Comparison of ENCODE assay signal across 26 cellular contexts in the genomic region with DNA sequence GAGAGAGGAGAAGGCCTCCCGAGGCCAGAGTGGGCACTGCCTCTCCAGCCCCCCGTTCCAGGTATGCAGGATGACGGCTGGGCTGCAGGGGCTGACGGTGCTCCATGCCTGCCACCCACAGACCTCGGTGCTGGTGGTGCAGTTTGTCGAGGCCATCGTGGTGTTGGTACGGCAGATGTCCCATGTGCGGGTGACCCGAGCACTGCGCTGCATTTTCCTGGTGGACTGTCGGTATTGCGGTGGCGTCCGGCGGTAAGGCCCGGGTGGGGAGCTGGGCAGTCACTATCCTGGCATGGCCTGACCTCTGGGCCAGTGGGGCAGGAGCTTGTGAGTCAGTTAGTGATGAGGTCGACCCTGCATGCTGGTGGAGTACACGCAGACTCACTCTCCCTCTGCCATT. TPM values are rescaled to one million over a fixed set of nuclear protein-coding genes. Genes with fewer than 3 reads are reported as not detected.
DNase-seq lines count a peak whose midpoint lies in the region; TF ChIP-seq lines count a peak whose summit lies in the region.
"Had no signal": no experiment of that assay in that cellular context is flagged by ENCODE, and none has a peak within 500 bp of the region (broad histone marks: within the 10 kb centered on the region; RNA-seq: fewer than 3 reads in every experiment).

No MANE protein-coding gene starts in this region.

- H3K4me2 ChIP-seq in mammary epithelial cell (ENCODE audit: insufficient read depth, low read depth, low read length) (no peak overlapping the region), neural progenitor cell (no peak overlapping the region)
- H3K4me2 ChIP-seq: GM23338 had no signal

- H4K20me1 ChIP-seq in mammary epithelial cell (ENCODE audit: insufficient read depth, low read length) = no peaks in the 10 kb centered on the region
- no peaks in the 10 kb centered on the region for H4K20me1 ChIP-seq in neural progenitor cell (ENCODE audit: low read depth)

- H3K4me1 Mint-ChIP-seq in MCF 10A (ENCODE audit: insufficient read depth, unreplicated experiment) (peaks cover 16% of the 10 kb centered on the region), neural progenitor cell (peaks cover 28% of the 10 kb centered on the region)
- H3K4me1 Mint-ChIP-seq: B cell had no signal

- CTCF ChIA-PET in MCF 10A (lab: Yijun Ruan, JAX) (interaction anchor here (0.6 to 1.0 kb wide), 2 partner anchors 9 to 11 kb away, joined by 3 to 4 read pairs; no protein-coding TSS in a partner anchor), mammary epithelial cell (lab: Charles Lee; ENCODE audit: low non-redundant PET) (interaction anchor here (0.6 kb wide), 1 partner anchor 42 kb away, joined by 6 read pairs; no protein-coding TSS in a partner anchor)

- no peaks in the 10 kb centered on the region for H3K9me3 Mint-ChIP-seq in MCF 10A (ENCODE audit: unreplicated experiment)
- no peaks in the 10 kb centered on the region for H3K9me3 Mint-ChIP-seq in neural progenitor cell
- H3K9me3 Mint-ChIP-seq: CD8-positive, alpha-beta T cell; GM23338; HFFc6 had no signal

- POLR2A ChIA-PET in MCF 10A (lab: Yijun Ruan, JAX) = no interaction called here

- H3K36me3 ChIP-seq in mammary epithelial cell (ENCODE audit: insufficient read depth, low read length) (peaks cover 5% of the 10 kb centered on the region), adrenal gland (replicated peaks in 1 of 2) (peaks cover 0 to 65% of the 10 kb centered on the region in 2 donors), neural progenitor cell (no peaks in the 10 kb centered on the region)
- H3K36me3 ChIP-seq: MG63 had no signal

- H3K27ac ChIP-seq in mammary epithelial cell (ENCODE audit: insufficient read depth, low read depth, low read length) (no peak overlapping the region), adrenal gland (peak overlapping the region in 3 of 5 donors; percentile 39 to 88 (median 72)), neural progenitor cell (no peak overlapping the region)
- H3K27ac ChIP-seq: 22Rv1, C4-2B had no signal

- H3K4me3 ChIP-seq in mammary epithelial cell (replicated peaks in 1 of 3; ENCODE audit: insufficient read depth in 1 of 3, low read depth in 2 of 3, low read length in 3 of 3) (no peak overlapping the region), adrenal gland (no peak overlapping the region), neural progenitor cell (no peak overlapping the region)
- H3K4me3 ChIP-seq: GM12878, GM23338, HAP-1, MG63 had no signal

- no peaks in the 10 kb centered on the region for H3F3A ChIP-seq in neural progenitor cell (ENCODE audit: low read depth)

- H3K27me3 Mint-ChIP-seq in MCF 10A (ENCODE audit: insufficient read depth, unreplicated experiment) (no peaks in the 10 kb centered on the region), neural progenitor cell (ENCODE audit: insufficient read depth, low read depth) (peaks cover 2% of the 10 kb centered on the region)
- H3K27me3 Mint-ChIP-seq: B cell had no signal

- TF ChIP-seq CTCF in MCF 10A (IDR thresholded peaks at IDR 0.05; ENCODE audit: unreplicated experiment) = no peak
- no peak for TF ChIP-seq CTCF in mammary epithelial cell (conservative IDR thresholded peaks at IDR 0.05 in 1 of 2, IDR thresholded peaks at IDR 0.05 in 1 of 2; ENCODE audit: extremely low read depth in 1 of 2, insufficient read depth in 1 of 2, low read depth in 1 of 2, low read length in 2 of 2)
- TF ChIP-seq CTCF in adrenal gland (IDR thresholded peaks at IDR 0.05) = no peak
- TF ChIP-seq CTCF in neural progenitor cell (IDR thresholded peaks at IDR 0.05) = no peak

- H3K9me3 ChIP-seq in mammary epithelial cell (replicated peaks; ENCODE audit: insufficient read depth, low read length) (no peaks in the 10 kb centered on the region), adrenal gland (replicated peaks in 1 of 3) (no peaks in the 10 kb centered on the region), neural progenitor cell (ENCODE audit: low read depth) (no peaks in the 10 kb centered on the region)
- H3K9me3 ChIP-seq: Caco-2, HAP-1, MG63 had no signal

- dilution Hi-C loops in mammary epithelial cell (cut with HindIII; ENCODE audit: low sequenced_read_pairs) = no loop called here

- in situ Hi-C loops in mammary epithelial cell (cut with MboI; ENCODE audit: low sequenced_read_pairs in 2 of 2) = no loop called here

- WGBS in mammary epithelial cell (ENCODE audit: low coverage, missing lambda C conversion rate) = 96% methylated on average over 16 of the region's 19 CpGs
- WGBS in adrenal gland, 4 donors = 90 to 100% (median 91%) methylated on average over 2 to 19 of the region's 19 CpGs

- DNase-seq in MCF 10A (ENCODE audit: unreplicated experiment) (no peak), mammary epithelial cell (no peak), adrenal gland (no peak), islet precursor cell (peak; percentile 55), posterior vena cava (ENCODE audit: low spot score) (peak; percentile 81), neural progenitor cell (ENCODE audit: low spot score) (no peak)
- no peak for DNase-seq in activated effector memory CD4-positive, alpha-beta T cell treated with anti-CD3 and anti-CD28 coated beads, Interleukin-2, amount 50 U/mL, for 16 hours
- DNase-seq: Caco-2; CD8-positive, alpha-beta T cell; EL; GDM1; HFFc6; KBM-7; MG63; NCI-H2029; NCI-H446; NCI-H524 treated with DMSO at 0.1 percent for 48 hours; NCI-H774; NK-92 treated with Interleukin-12 subunit alpha and Interleukin-12 subunit beta, amount 100 ng/mL, for 24 hours; PC-3 had no signal

- no peak overlapping the region for H3K9ac ChIP-seq in mammary epithelial cell (ENCODE audit: insufficient read depth, low read length)
- H3K9ac ChIP-seq in neural progenitor cell = no peak overlapping the region

- H3K79me2 ChIP-seq in mammary epithelial cell (ENCODE audit: insufficient read depth, low read length) (no peaks in the 10 kb centered on the region), neural progenitor cell (ENCODE audit: low read depth) (no peaks in the 10 kb centered on the region)

- peaks cover 12% of the 10 kb centered on the region for H3K4me1 ChIP-seq in mammary epithelial cell (ENCODE audit: insufficient read depth, low read length)
- H3K4me1 ChIP-seq in adrenal gland (replicated peaks in 1 of 2) = peaks cover 27 to 50% of the 10 kb centered on the region in 2 donors
- H3K4me1 ChIP-seq in neural progenitor cell = peaks cover 7% of the 10 kb centered on the region
- H3K4me1 ChIP-seq: HAP-1 had no signal

- BruUV-seq in MCF 10A (replicated peaks; lab: Mats Ljungman, UMichigan) = no TSS peak
- no TSS peak for BruUV-seq in mammary epithelial cell (replicated peaks; lab: Mats Ljungman, UMichigan)

- H3K27ac Mint-ChIP-seq in MCF 10A (ENCODE audit: low read depth, unreplicated experiment) (peak overlapping the region; percentile 57), neural progenitor cell (no peak overlapping the region)
- H3K27ac Mint-ChIP-seq: CD8-positive, alpha-beta T cell; HFFc6 had no signal

- peaks cover 79% of the 10 kb centered on the region for H3K36me3 Mint-ChIP-seq in MCF 10A (ENCODE audit: insufficient read depth, unreplicated experiment)
- peaks cover 6% of the 10 kb centered on the region for H3K36me3 Mint-ChIP-seq in neural progenitor cell

- intact Hi-C loops in MCF 10A (cut with micrococcal nuclease) (no loop called here), mammary epithelial cell (cut with micrococcal nuclease) (no loop called here), adrenal gland (cut with DNase I) (no loop called here), posterior vena cava (cut with DNase I) (no loop called here)

- H3K4me3 Mint-ChIP-seq in MCF 10A (ENCODE audit: unreplicated experiment) (no peak overlapping the region), neural progenitor cell (no peak overlapping the region)
- H3K4me3 Mint-ChIP-seq: B cell; CD8-positive, alpha-beta T cell; GM23338; HFFc6 had no signal

- H3K27me3 ChIP-seq in mammary epithelial cell (ENCODE audit: insufficient read depth, low read length) = no peaks in the 10 kb centered on the region
- no peaks in the 10 kb centered on the region for H3K27me3 ChIP-seq in adrenal gland
- H3K27me3 ChIP-seq in neural progenitor cell = no peaks in the 10 kb centered on the region
- H3K27me3 ChIP-seq: MG63 had no signal

- no peak for TF ChIP-seq POLR2A in adrenal gland (IDR thresholded peaks at IDR 0.05)

- H2AFZ ChIP-seq in mammary epithelial cell (ENCODE audit: low read depth, low read length) = no peak overlapping the region
- H2AFZ ChIP-seq in neural progenitor cell (replicated peaks) = no peak overlapping the region
- H2AFZ ChIP-seq: GM23338 had no signal

RNA-seq across cellular contexts. Expression of a gene that starts 47.4 kb away (rescaled TPM):
- total RNA-seq in MCF 10A (2022) = 42.7 and 43.0 TPM in 2 replicates
- total RNA-seq in mammary epithelial cell = 10 to 100 TPM; 10.7 to 62.3 TPM
- 17.8 TPM for polyA plus RNA-seq in mammary epithelial cell
- 43.6 TPM for polyA minus RNA-seq in mammary epithelial cell
- total RNA-seq in adrenal gland = 100 to 1,000 TPM in 3 of 8 donors, 10 to 100 TPM in 5; 50.4 to 144 (median 90.5) TPM
- polyA plus RNA-seq in adrenal gland = 100 to 1,000 TPM in 1 of 3 donors, 10 to 100 TPM in 2; 35.1 to 198 (median 80.6) TPM
- 10 to 100 TPM; 28.8 to 50.8 TPM for total RNA-seq in posterior vena cava
- total RNA-seq in neural progenitor cell (ENCODE audit: low replicate concordance) = 12.2 and 19.1 TPM in 2 replicates

Comparison
In these comparisons a context has a peak if more than half of its experiments do, and no peak if none do; other contexts are left out.
1. DNase-seq: peak in islet precursor cell (single experiment) and posterior vena cava (single experiment); none in MCF 10A (single experiment), mammary epithelial cell (single experiment), adrenal gland (0 of 7), neural progenitor cell (single experiment) and activated effector memory CD4-positive, alpha-beta T cell treated with anti-CD3 and anti-CD28 coated beads, Interleukin-2, amount 50 U/mL, for 16 hours (single experiment).
2. H3K27ac ChIP-seq: peak in adrenal gland (3 of 5); none in mammary epithelial cell (single experiment) and neural progenitor cell (single experiment).